27 cellular contexts compared by ENCODE assay signal in the genomic region with DNA sequence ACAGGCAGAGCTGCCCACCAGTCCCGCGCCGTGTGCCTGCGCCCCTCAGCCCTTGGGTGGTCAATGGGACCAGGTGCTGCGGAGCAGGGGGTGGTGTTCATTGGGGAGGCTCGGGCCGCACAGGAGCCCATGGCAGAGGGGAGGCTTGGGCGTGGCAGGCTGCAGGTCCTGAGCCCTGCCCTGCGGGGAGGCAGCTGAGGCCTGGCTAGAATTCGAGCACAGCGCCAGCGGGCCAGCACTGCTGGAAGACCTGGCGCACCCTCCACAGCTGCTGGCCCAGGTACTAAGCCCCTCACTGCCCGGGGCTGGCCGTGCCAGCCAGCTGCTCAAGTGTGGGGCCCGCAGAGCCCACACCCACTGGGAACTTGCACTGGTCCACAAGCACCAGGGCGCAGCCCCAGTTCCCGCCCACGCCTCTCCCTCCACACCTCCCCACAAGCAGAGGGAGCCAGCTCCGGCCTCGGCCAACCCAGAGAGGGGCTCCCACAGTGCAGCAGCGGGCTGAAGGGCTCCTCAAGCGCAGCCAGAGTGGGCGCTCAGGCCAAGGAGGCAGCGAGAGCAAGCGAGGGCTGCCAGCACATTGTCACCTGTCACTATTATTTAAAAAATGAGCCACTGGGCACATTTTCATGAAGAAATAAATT.
"Had no signal": no experiment of that assay in that cellular context is flagged by ENCODE, and none has a peak within 500 bp of the region (broad histone marks: within the 10 kb centered on the region; RNA-seq: fewer than 3 reads in every experiment).

No MANE protein-coding gene starts in this region.

- ATAC-seq: left lobe of liver; naive thymus-derived CD4-positive, alpha-beta T cell; pancreas; stimulated activated naive CD8-positive, alpha-beta T cell treated with anti-CD3 and anti-CD28 coated beads, Interleukin-15, amount 100 ng/mL, for 72 hours; upper lobe of right lung had no signal

- H3K27me3 ChIP-seq: dorsolateral prefrontal cortex, neutrophil, pancreas, suprapubic skin, transverse colon, upper lobe of right lung, uterus had no signal

- FAIRE-seq: colon, frontal cortex, keratinocyte, pancreas, small intestine had no signal

- H3K4me3 ChIP-seq: dorsolateral prefrontal cortex, pancreas, prostate gland, right lobe of liver, suprapubic skin, transverse colon, upper lobe of right lung, uterus had no signal

- H3K27me3 Mint-ChIP-seq: naive thymus-derived CD4-positive, alpha-beta T cell; stimulated activated naive CD8-positive, alpha-beta T cell treated with anti-CD3 and anti-CD28 coated beads, Interleukin-15, amount 100 ng/mL, for 72 hours had no signal

- H3K4me1 Mint-ChIP-seq: naive thymus-derived CD4-positive, alpha-beta T cell; stimulated activated naive CD8-positive, alpha-beta T cell treated with anti-CD3 and anti-CD28 coated beads, Interleukin-15, amount 100 ng/mL, for 72 hours had no signal

- H3K4me3 Mint-ChIP-seq: naive thymus-derived CD4-positive, alpha-beta T cell; stimulated activated naive CD8-positive, alpha-beta T cell treated with anti-CD3 and anti-CD28 coated beads, Interleukin-15, amount 100 ng/mL, for 72 hours had no signal

- H3K36me3 Mint-ChIP-seq: naive thymus-derived CD4-positive, alpha-beta T cell had no signal

- H3K4me1 ChIP-seq: pancreas, prostate gland, right lobe of liver, suprapubic skin, transverse colon, upper lobe of right lung, uterus had no signal

- H3K27ac Mint-ChIP-seq: naive thymus-derived CD4-positive, alpha-beta T cell; stimulated activated naive CD8-positive, alpha-beta T cell treated with anti-CD3 and anti-CD28 coated beads, Interleukin-15, amount 100 ng/mL, for 72 hours had no signal

- H3K36me3 ChIP-seq: neutrophil, pancreas, prostate gland, right lobe of liver, suprapubic skin, transverse colon, upper lobe of right lung, uterus had no signal

- DNase-seq: cerebellar nuclear complex; effector CD4-positive, alpha-beta T cell; hypothalamus; mammary epithelial cell; mesendoderm; midbrain; naive thymus-derived CD4-positive, alpha-beta T cell; right lobe of liver; small intestine; stimulated activated CD4-positive, alpha-beta T cell treated with anti-CD3 and anti-CD28 coated beads, Interleukin-12 subunit alpha, Interleukin-12 subunit beta, amount 100 ng/mL, for 4 hours; stimulated activated CD4-positive, alpha-beta T cell treated with anti-CD3 and anti-CD28 coated beads, Interleukin-1b, Interleukin-23, amount 100 ng/mL, for 48 hours; stimulated activated CD4-positive, alpha-beta T cell treated with anti-CD3 and anti-CD28 coated beads, Interleukin-4, amount 100 ng/mL, for 1 hour; stimulated activated CD8-positive, alpha-beta memory T cell treated with anti-CD3 and anti-CD28 coated beads, Interleukin-4, amount 100 ng/mL, for 48 hours; stimulated activated naive CD4-positive, alpha-beta T cell; stimulated activated naive CD8-positive, alpha-beta T cell treated with anti-CD3 and anti-CD28 coated beads, Interleukin-15, amount 100 ng/mL, for 72 hours; transverse colon; upper lobe of right lung; uterus had no signal

- H3K27ac ChIP-seq: dorsolateral prefrontal cortex, neutrophil, pancreas, prostate gland, right lobe of liver, suprapubic skin, transverse colon, upper lobe of right lung, uterus had no signal

- H3K9me3 ChIP-seq: neutrophil, pancreas, prostate gland, right lobe of liver, suprapubic skin, upper lobe of right lung, uterus had no signal
